Comparison of ENCODE assay signal across 14 cellular contexts in genomic region chr12:4115570-4115969, GRCh38.
DNase-seq lines count a peak whose midpoint lies in the region; ATAC-seq and TF ChIP-seq lines count a peak whose summit lies in the region.
"Had no signal": no experiment of that assay in that cellular context is flagged by ENCODE, and none has a peak within 500 bp of the region (broad histone marks: within the 10 kb centered on the region; RNA-seq: fewer than 3 reads in every experiment).

No MANE protein-coding gene starts in this region.

- peaks cover 77% of the 10 kb centered on the region for H3K4me1 Mint-ChIP-seq in activated T-cell treated with anti-CD3 and anti-CD28 coated beads, Interleukin-2, amount 50 U/mL, for 24 hours (ENCODE audit: low read depth)
- H3K4me1 Mint-ChIP-seq in WTC11 = peaks cover 36% of the 10 kb centered on the region
- H3K4me1 Mint-ChIP-seq in glutamatergic neuron (ENCODE audit: low read depth, unreplicated experiment) = no peaks in the 10 kb centered on the region

- peak overlapping the region; percentile 24 for H3K27ac Mint-ChIP-seq in activated T-cell treated with anti-CD3 and anti-CD28 coated beads, Interleukin-2, amount 50 U/mL, for 24 hours
- H3K27ac Mint-ChIP-seq in WTC11 (no peak overlapping the region), glutamatergic neuron (ENCODE audit: unreplicated experiment) (no peak overlapping the region)

- H3K4me3 Mint-ChIP-seq in activated T-cell treated with anti-CD3 and anti-CD28 coated beads, Interleukin-2, amount 50 U/mL, for 24 hours = peak overlapping the region; percentile 28
- H3K4me3 Mint-ChIP-seq in WTC11 (no peak overlapping the region), glutamatergic neuron (ENCODE audit: unreplicated experiment) (peak overlapping the region; percentile 8)

- H3K9me3 Mint-ChIP-seq in activated T-cell treated with anti-CD3 and anti-CD28 coated beads, Interleukin-2, amount 50 U/mL, for 24 hours = peaks cover 3% of the 10 kb centered on the region
- H3K9me3 Mint-ChIP-seq in WTC11 = peaks cover 8% of the 10 kb centered on the region; the same call in 1 of the 2 replicates
- peaks cover 2% of the 10 kb centered on the region for H3K9me3 Mint-ChIP-seq in glutamatergic neuron (ENCODE audit: unreplicated experiment)

- no peaks in the 10 kb centered on the region for H3K36me3 Mint-ChIP-seq in activated T-cell treated with anti-CD3 and anti-CD28 coated beads, Interleukin-2, amount 50 U/mL, for 24 hours (ENCODE audit: low read depth)
- H3K36me3 Mint-ChIP-seq in WTC11 (no peaks in the 10 kb centered on the region), glutamatergic neuron (ENCODE audit: unreplicated experiment) (peaks cover 2% of the 10 kb centered on the region)

- POLR2A ChIA-PET in WTC11 (lab: Charles Lee) = interaction anchor here (1.6 to 3.2 kb wide), 3 partner anchors 18 to 161 kb away, joined by 5 to 21 read pairs (median 10); no protein-coding TSS in a partner anchor

- CTCF ChIA-PET in WTC11 (lab: Charles Lee) = interaction anchor here (0.7 to 4.2 kb wide), 17 partner anchors 8 to 162 kb away, joined by 3 to 38 read pairs (median 6); partner anchors contain the start of gene CCND2

- DNase-seq in activated T-cell treated with anti-CD3 and anti-CD28 coated beads, Interleukin-2, amount 50 U/mL, for 24 hours = no peak
- DNase-seq in activated T-cell treated with anti-CD3 and anti-CD28 coated beads for 4 hours (no peak), WTC11 (ENCODE audit: low spot score) (peak; percentile 45), glutamatergic neuron (no peak), HCEC 1CT (no peak), NCI-H2029 (lab: John Stamatoyannopoulos, UW) (no peak)
- no peak for DNase-seq in stimulated activated naive CD8-positive, alpha-beta T cell treated with anti-CD3 and anti-CD28 coated beads, Interleukin-15, Interleukin-2, amounts not matched to agents 100 U/mL and 50 U/mL, for 24 hours
- DNase-seq: activated gamma-delta T cell treated with Interleukin-2 at 50 U/mL for 16 hours, caudate nucleus, DMS153, KBM-7, NCI-H1930, NCI-H774 had no signal

- TF ChIP-seq CTCF in WTC11 (IDR thresholded peaks at IDR 0.05) = no peak
- TF ChIP-seq CTCF in glutamatergic neuron (IDR thresholded peaks at IDR 0.05; ENCODE audit: partially characterized antibody, unreplicated experiment) = no peak

- peak; percentile 81 for ATAC-seq in WTC11
- peak; percentile 31 for ATAC-seq in stimulated activated naive CD8-positive, alpha-beta T cell treated with anti-CD3 and anti-CD28 coated beads, Interleukin-15, Interleukin-2, amounts not matched to agents 100 U/mL and 50 U/mL, for 24 hours
- no peak for ATAC-seq in HG02759 (IDR thresholded peaks at IDR 0.05; ENCODE audit: unreplicated experiment)

- peaks cover 6% of the 10 kb centered on the region for H3K27me3 Mint-ChIP-seq in activated T-cell treated with anti-CD3 and anti-CD28 coated beads, Interleukin-2, amount 50 U/mL, for 24 hours
- H3K27me3 Mint-ChIP-seq in WTC11 (ENCODE audit: low read depth) (peaks cover 5% of the 10 kb centered on the region; the same call in 1 of the 2 replicates), glutamatergic neuron (ENCODE audit: unreplicated experiment) (peaks cover 5% of the 10 kb centered on the region)

TF ChIP-seq in WTC11, 78 proteins besides CTCF, POLR2A, EP300 and RAD21:
- TF ChIP-seq, protein P1, sequence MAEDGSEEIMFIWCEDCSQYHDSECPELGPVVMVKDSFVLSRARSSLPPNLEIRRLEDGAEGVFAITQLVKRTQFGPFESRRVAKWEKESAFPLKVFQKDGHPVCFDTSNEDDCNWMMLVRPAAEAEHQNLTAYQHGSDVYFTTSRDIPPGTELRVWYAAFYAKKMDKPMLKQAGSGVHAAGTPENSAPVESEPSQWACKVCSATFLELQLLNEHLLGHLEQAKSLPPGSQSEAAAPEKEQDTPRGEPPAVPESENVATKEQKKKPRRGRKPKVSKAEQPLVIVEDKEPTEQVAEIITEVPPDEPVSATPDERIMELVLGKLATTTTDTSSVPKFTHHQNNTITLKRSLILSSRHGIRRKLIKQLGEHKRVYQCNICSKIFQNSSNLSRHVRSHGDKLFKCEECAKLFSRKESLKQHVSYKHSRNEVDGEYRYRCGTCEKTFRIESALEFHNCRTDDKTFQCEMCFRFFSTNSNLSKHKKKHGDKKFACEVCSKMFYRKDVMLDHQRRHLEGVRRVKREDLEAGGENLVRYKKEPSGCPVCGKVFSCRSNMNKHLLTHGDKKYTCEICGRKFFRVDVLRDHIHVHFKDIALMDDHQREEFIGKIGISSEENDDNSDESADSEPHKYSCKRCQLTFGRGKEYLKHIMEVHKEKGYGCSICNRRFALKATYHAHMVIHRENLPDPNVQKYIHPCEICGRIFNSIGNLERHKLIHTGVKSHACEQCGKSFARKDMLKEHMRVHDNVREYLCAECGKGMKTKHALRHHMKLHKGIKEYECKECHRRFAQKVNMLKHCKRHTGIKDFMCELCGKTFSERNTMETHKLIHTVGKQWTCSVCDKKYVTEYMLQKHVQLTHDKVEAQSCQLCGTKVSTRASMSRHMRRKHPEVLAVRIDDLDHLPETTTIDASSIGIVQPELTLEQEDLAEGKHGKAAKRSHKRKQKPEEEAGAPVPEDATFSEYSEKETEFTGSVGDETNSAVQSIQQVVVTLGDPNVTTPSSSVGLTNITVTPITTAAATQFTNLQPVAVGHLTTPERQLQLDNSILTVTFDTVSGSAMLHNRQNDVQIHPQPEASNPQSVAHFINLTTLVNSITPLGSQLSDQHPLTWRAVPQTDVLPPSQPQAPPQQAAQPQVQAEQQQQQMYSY (CRISPR knock-in tag; IDR thresholded peaks at IDR 0.05) = no peak
- TF ChIP-seq KAT7 (CRISPR knock-in tag; IDR thresholded peaks at IDR 0.05; ENCODE audit: borderline replicate concordance) (no peak), IRF1 (CRISPR knock-in tag; IDR thresholded peaks at IDR 0.05) (no peak), GTF2I (CRISPR knock-in tag; conservative IDR thresholded peaks at IDR 0.05) (no peak), GABPB1 (CRISPR knock-in tag; IDR thresholded peaks at IDR 0.05) (no peak), OVOL2 (CRISPR knock-in tag; IDR thresholded peaks at IDR 0.05; ENCODE audit: borderline replicate concordance) (no peak), SMAD4 (CRISPR knock-in tag; IDR thresholded peaks at IDR 0.05) (no peak), ZNF121 (CRISPR knock-in tag; IDR thresholded peaks at IDR 0.05) (no peak), GRHL2 (CRISPR knock-in tag; IDR thresholded peaks at IDR 0.05; ENCODE audit: insufficient replicate concordance, severe bottlenecking) (no peak), PRRX2 (CRISPR knock-in tag; IDR thresholded peaks at IDR 0.05) (no peak), NR1H2 (CRISPR knock-in tag; IDR thresholded peaks at IDR 0.05) (no peak), NR2C2 (CRISPR knock-in tag; IDR thresholded peaks at IDR 0.05) (no peak), ZNF263 (CRISPR knock-in tag; IDR thresholded peaks at IDR 0.05; ENCODE audit: low read depth) (no peak), CREB1 (CRISPR knock-in tag; IDR thresholded peaks at IDR 0.05) (no peak), ESRRA (CRISPR knock-in tag; IDR thresholded peaks at IDR 0.05; ENCODE audit: borderline replicate concordance) (no peak)
- TF ChIP-seq, protein P2, sequence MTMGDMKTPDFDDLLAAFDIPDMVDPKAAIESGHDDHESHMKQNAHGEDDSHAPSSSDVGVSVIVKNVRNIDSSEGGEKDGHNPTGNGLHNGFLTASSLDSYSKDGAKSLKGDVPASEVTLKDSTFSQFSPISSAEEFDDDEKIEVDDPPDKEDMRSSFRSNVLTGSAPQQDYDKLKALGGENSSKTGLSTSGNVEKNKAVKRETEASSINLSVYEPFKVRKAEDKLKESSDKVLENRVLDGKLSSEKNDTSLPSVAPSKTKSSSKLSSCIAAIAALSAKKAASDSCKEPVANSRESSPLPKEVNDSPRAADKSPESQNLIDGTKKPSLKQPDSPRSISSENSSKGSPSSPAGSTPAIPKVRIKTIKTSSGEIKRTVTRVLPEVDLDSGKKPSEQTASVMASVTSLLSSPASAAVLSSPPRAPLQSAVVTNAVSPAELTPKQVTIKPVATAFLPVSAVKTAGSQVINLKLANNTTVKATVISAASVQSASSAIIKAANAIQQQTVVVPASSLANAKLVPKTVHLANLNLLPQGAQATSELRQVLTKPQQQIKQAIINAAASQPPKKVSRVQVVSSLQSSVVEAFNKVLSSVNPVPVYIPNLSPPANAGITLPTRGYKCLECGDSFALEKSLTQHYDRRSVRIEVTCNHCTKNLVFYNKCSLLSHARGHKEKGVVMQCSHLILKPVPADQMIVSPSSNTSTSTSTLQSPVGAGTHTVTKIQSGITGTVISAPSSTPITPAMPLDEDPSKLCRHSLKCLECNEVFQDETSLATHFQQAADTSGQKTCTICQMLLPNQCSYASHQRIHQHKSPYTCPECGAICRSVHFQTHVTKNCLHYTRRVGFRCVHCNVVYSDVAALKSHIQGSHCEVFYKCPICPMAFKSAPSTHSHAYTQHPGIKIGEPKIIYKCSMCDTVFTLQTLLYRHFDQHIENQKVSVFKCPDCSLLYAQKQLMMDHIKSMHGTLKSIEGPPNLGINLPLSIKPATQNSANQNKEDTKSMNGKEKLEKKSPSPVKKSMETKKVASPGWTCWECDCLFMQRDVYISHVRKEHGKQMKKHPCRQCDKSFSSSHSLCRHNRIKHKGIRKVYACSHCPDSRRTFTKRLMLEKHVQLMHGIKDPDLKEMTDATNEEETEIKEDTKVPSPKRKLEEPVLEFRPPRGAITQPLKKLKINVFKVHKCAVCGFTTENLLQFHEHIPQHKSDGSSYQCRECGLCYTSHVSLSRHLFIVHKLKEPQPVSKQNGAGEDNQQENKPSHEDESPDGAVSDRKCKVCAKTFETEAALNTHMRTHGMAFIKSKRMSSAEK (CRISPR knock-in tag; IDR thresholded peaks at IDR 0.05; ENCODE audit: borderline replicate concordance) = no peak
- TF ChIP-seq, protein P3, sequence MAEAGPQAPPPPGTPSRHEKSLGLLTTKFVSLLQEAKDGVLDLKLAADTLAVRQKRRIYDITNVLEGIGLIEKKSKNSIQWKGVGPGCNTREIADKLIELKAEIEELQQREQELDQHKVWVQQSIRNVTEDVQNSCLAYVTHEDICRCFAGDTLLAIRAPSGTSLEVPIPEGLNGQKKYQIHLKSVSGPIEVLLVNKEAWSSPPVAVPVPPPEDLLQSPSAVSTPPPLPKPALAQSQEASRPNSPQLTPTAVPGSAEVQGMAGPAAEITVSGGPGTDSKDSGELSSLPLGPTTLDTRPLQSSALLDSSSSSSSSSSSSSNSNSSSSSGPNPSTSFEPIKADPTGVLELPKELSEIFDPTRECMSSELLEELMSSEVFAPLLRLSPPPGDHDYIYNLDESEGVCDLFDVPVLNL (CRISPR knock-in tag; IDR thresholded peaks at IDR 0.05; ENCODE audit: borderline replicate concordance, low read depth) = no peak
